In genomic region chr12:132154341-132154761, GRCh38 we compare ENCODE assay signal across 8 cellular contexts. TPM values are rescaled to one million over a fixed set of nuclear protein-coding genes. Genes with fewer than 3 reads are reported as not detected.
A peak's percentile ranks its signal among the peaks of the same experiment; 100 is the strongest.
DNase-seq lines count a peak whose midpoint lies in the region; ATAC-seq and TF ChIP-seq lines count a peak whose summit lies in the region.

No MANE protein-coding gene starts in this region.

- intact Hi-C loops in natural killer cell (cut with micrococcal nuclease) = loop anchor here (1.0 to 10.0 kb wide), 5 partner anchors 33 to 461 kb away; no protein-coding TSS in a partner anchor

- no peaks in the 10 kb centered on the region for H3K4me1 Mint-ChIP-seq in natural killer cell treated with Interleukin-12 subunit alpha and Interleukin-12 subunit beta and Interleukin-15 and Interleukin-18, amount 100 ng/mL, for 72 hours (ENCODE audit: low read depth in 2 of 2)
- H3K4me1 Mint-ChIP-seq in natural killer cell = peaks cover 0 to 5% of the 10 kb centered on the region in 2 donors
- H3K4me1 Mint-ChIP-seq in activated T-helper 17 cell treated with anti-CD3 and anti-CD28 coated beads, Interleukin-2, amount 50 U/mL, for 72 hours = no peaks in the 10 kb centered on the region

- no peaks in the 10 kb centered on the region for H3K36me3 Mint-ChIP-seq in natural killer cell treated with Interleukin-12 subunit alpha and Interleukin-12 subunit beta and Interleukin-15 and Interleukin-18, amount 100 ng/mL, for 72 hours
- no peaks in the 10 kb centered on the region for H3K36me3 Mint-ChIP-seq in natural killer cell
- H3K36me3 Mint-ChIP-seq in activated T-helper 17 cell treated with anti-CD3 and anti-CD28 coated beads, Interleukin-2, amount 50 U/mL, for 72 hours (ENCODE audit: low read depth) = no peaks in the 10 kb centered on the region

- peak; percentile 57 for DNase-seq in natural killer cell treated with Interleukin-12 subunit alpha and Interleukin-12 subunit beta and Interleukin-15 and Interleukin-18, amount 100 ng/mL, for 72 hours (ENCODE audit: low spot score)
- no peak for DNase-seq in natural killer cell
- DNase-seq in NCI-H146 treated with DMSO at 0.1 percent for 48 hours (lab: John Stamatoyannopoulos, UW; ENCODE audit: unreplicated experiment) = peak; percentile 67
- no peak for DNase-seq in left lobe of liver (ENCODE audit: low spot score)
- DNase-seq in GM19238 (ENCODE audit: insufficient read length, low spot score) = no peak
- no peak for DNase-seq in LoVo (ENCODE audit: low spot score)
- DNase-seq in 8988T = no peak

- H3K27me3 Mint-ChIP-seq in natural killer cell treated with Interleukin-12 subunit alpha and Interleukin-12 subunit beta and Interleukin-15 and Interleukin-18, amount 100 ng/mL, for 72 hours = no peaks in the 10 kb centered on the region
- no peaks in the 10 kb centered on the region for H3K27me3 Mint-ChIP-seq in natural killer cell (ENCODE audit: low read depth in 2 of 2)
- H3K27me3 Mint-ChIP-seq in activated T-helper 17 cell treated with anti-CD3 and anti-CD28 coated beads, Interleukin-2, amount 50 U/mL, for 72 hours = no peaks in the 10 kb centered on the region

- TF ChIP-seq CTCF in natural killer cell (IDR thresholded peaks at IDR 0.05) = no peak

- H3K27ac Mint-ChIP-seq in natural killer cell treated with Interleukin-12 subunit alpha and Interleukin-12 subunit beta and Interleukin-15 and Interleukin-18, amount 100 ng/mL, for 72 hours = no peak overlapping the region
- H3K27ac Mint-ChIP-seq in natural killer cell = no peak overlapping the region
- no peak overlapping the region for H3K27ac Mint-ChIP-seq in activated T-helper 17 cell treated with anti-CD3 and anti-CD28 coated beads, Interleukin-2, amount 50 U/mL, for 72 hours

- ATAC-seq in natural killer cell treated with Interleukin-12 subunit alpha and Interleukin-12 subunit beta and Interleukin-15 and Interleukin-18, amount 100 ng/mL, for 72 hours = peak in 1 of 2 donors; percentile 18
- ATAC-seq in natural killer cell = no peak
- ATAC-seq in left lobe of liver = peak; percentile 38
- ATAC-seq in activated T-helper 17 cell treated with anti-CD3 and anti-CD28 coated beads, Interleukin-2, amount 50 U/mL, for 72 hours (replicated peaks) = no peak

- H3K4me3 Mint-ChIP-seq in natural killer cell treated with Interleukin-12 subunit alpha and Interleukin-12 subunit beta and Interleukin-15 and Interleukin-18, amount 100 ng/mL, for 72 hours = no peak overlapping the region
- no peak overlapping the region for H3K4me3 Mint-ChIP-seq in natural killer cell
- no peak overlapping the region for H3K4me3 Mint-ChIP-seq in activated T-helper 17 cell treated with anti-CD3 and anti-CD28 coated beads, Interleukin-2, amount 50 U/mL, for 72 hours

- H3K9me3 Mint-ChIP-seq in natural killer cell treated with Interleukin-12 subunit alpha and Interleukin-12 subunit beta and Interleukin-15 and Interleukin-18, amount 100 ng/mL, for 72 hours = no peaks in the 10 kb centered on the region
- no peaks in the 10 kb centered on the region for H3K9me3 Mint-ChIP-seq in natural killer cell
- no peaks in the 10 kb centered on the region for H3K9me3 Mint-ChIP-seq in activated T-helper 17 cell treated with anti-CD3 and anti-CD28 coated beads, Interleukin-2, amount 50 U/mL, for 72 hours

RNA-seq across cellular contexts. Expression of gene NOC4L, which starts 10.1 kb away (rescaled TPM):
- total RNA-seq in natural killer cell treated with Interleukin-12 subunit alpha and Interleukin-12 subunit beta and Interleukin-15 and Interleukin-18, amount 100 ng/mL, for 72 hours = 10 to 100 TPM; 28.0 to 48.2 TPM
- total RNA-seq in natural killer cell (10 to 100 TPM; 21.0 to 30.2 (median 21.7) TPM), left lobe of liver (9.9 TPM)
- 10 to 100 TPM; 17.0 to 39.9 TPM for total RNA-seq in activated T-helper 17 cell treated with anti-CD3 and anti-CD28 coated beads, Interleukin-2, amount 50 U/mL, for 72 hours

RNA-seq across cellular contexts. Expression of gene DDX51, which starts 10.2 kb away (rescaled TPM):
- total RNA-seq in natural killer cell treated with Interleukin-12 subunit alpha and Interleukin-12 subunit beta and Interleukin-15 and Interleukin-18, amount 100 ng/mL, for 72 hours = 10 to 100 TPM; 29.5 to 83.7 TPM
- total RNA-seq in natural killer cell (10 to 100 TPM; 39.5 to 55.9 (median 54.2) TPM), left lobe of liver (9.3 TPM)
- total RNA-seq in activated T-helper 17 cell treated with anti-CD3 and anti-CD28 coated beads, Interleukin-2, amount 50 U/mL, for 72 hours = 10 to 100 TPM; 20.7 to 44.5 TPM

Comparison
In these comparisons a context has a peak if more than half of its experiments do, and no peak if none do; other contexts are left out.
1. DNase-seq: peak in natural killer cell treated with Interleukin-12 subunit alpha and Interleukin-12 subunit beta and Interleukin-15 and Interleukin-18, amount 100 ng/mL, for 72 hours (single experiment) and NCI-H146 treated with DMSO at 0.1 percent for 48 hours (single experiment); none in natural killer cell (single experiment), left lobe of liver (single experiment), GM19238 (single experiment), LoVo (single experiment) and 8988T (single experiment).